15 cellular contexts compared by ENCODE assay signal in genomic region chr19:14343286-14343685, GRCh38.
"Had no signal": no experiment of that assay in that cellular context is flagged by ENCODE, and none has a peak within 500 bp of the region (broad histone marks: within the 10 kb centered on the region; RNA-seq: fewer than 3 reads in every experiment).

No MANE protein-coding gene starts in this region.

- DNase-seq: activated CD4-positive, alpha-beta T cell treated with anti-CD3 and anti-CD28 coated beads, Interleukin-2, amount 10 ng/mL, durations not matched to agents 7 days and 5 days; activated CD8-positive, alpha-beta T cell treated with anti-CD3 and anti-CD28 coated beads, Interleukin-2, amount 10 ng/mL, durations not matched to agents 7 days and 5 days; activated naive CD4-positive, alpha-beta T cell treated with anti-CD3 and anti-CD28 coated beads for 36 hours; activated T-cell treated with anti-CD3 and anti-CD28 coated beads, Interleukin-2, amount 50 U/mL, for 24 hours; caudate nucleus; dorsolateral prefrontal cortex; endodermal cell; glutamatergic neuron; hippocampal formation; lower lobe of right lung; sigmoid colon; spleen; stimulated activated CD4-positive, alpha-beta T cell treated with anti-CD3 and anti-CD28 coated beads, Interleukin-4, amount 100 ng/mL, for 4 hours had no signal

- H3K4me1 ChIP-seq: foreskin keratinocyte had no signal

- H3K9me3 ChIP-seq: body of pancreas, lower lobe of right lung, sigmoid colon, spleen had no signal

- H3K36me3 ChIP-seq: lower lobe of right lung, sigmoid colon, spleen had no signal

- H3K4me3 ChIP-seq: body of pancreas, dorsolateral prefrontal cortex, lower lobe of right lung, sigmoid colon, spleen had no signal

- H3K27ac ChIP-seq: body of pancreas, dorsolateral prefrontal cortex, foreskin keratinocyte, lower lobe of right lung, sigmoid colon, spleen had no signal

- H3K27me3 ChIP-seq: body of pancreas, dorsolateral prefrontal cortex, foreskin keratinocyte, sigmoid colon, spleen had no signal
